ENCODE assay signal across 2 cellular contexts in genomic region chr6:77231438-77232305, GRCh38.
TF ChIP-seq lines count a peak whose summit lies in the region.

No MANE protein-coding gene starts in this region.

TF ChIP-seq in IMR-90, 13 proteins besides CTCF, POLR2A, EP300 and RAD21:
- TF ChIP-seq, protein P1, sequence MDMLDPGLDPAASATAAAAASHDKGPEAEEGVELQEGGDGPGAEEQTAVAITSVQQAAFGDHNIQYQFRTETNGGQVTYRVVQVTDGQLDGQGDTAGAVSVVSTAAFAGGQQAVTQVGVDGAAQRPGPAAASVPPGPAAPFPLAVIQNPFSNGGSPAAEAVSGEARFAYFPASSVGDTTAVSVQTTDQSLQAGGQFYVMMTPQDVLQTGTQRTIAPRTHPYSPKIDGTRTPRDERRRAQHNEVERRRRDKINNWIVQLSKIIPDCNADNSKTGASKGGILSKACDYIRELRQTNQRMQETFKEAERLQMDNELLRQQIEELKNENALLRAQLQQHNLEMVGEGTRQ (IDR thresholded peaks at IDR 0.05; ENCODE audit: low read depth, low read length) = no peak
- TF ChIP-seq, protein P2, sequence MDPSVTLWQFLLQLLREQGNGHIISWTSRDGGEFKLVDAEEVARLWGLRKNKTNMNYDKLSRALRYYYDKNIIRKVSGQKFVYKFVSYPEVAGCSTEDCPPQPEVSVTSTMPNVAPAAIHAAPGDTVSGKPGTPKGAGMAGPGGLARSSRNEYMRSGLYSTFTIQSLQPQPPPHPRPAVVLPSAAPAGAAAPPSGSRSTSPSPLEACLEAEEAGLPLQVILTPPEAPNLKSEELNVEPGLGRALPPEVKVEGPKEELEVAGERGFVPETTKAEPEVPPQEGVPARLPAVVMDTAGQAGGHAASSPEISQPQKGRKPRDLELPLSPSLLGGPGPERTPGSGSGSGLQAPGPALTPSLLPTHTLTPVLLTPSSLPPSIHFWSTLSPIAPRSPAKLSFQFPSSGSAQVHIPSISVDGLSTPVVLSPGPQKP (IDR thresholded peaks at IDR 0.05; ENCODE audit: borderline replicate concordance, low read depth, low read length) = no peak
- no peak for TF ChIP-seq BHLHE40 (IDR thresholded peaks at IDR 0.05; ENCODE audit: low read depth, low read length)
- no peak for TF ChIP-seq CHD1 (IDR thresholded peaks at IDR 0.05; ENCODE audit: low read depth, low read length)
- TF ChIP-seq RFX5 (IDR thresholded peaks at IDR 0.05; ENCODE audit: low read depth, low read length) = no peak
- no peak for TF ChIP-seq RCOR1 (IDR thresholded peaks at IDR 0.05; ENCODE audit: insufficient replicate concordance, low read length)
- TF ChIP-seq SMC3 (IDR thresholded peaks at IDR 0.05; ENCODE audit: low read depth, low read length) = no peak
- no peak for TF ChIP-seq NFE2L2 (IDR thresholded peaks at IDR 0.05; ENCODE audit: low read depth, low read length)
- TF ChIP-seq MXI1 (IDR thresholded peaks at IDR 0.05; ENCODE audit: borderline replicate concordance, low read depth, low read length) = no peak
- TF ChIP-seq MAZ (IDR thresholded peaks at IDR 0.05; ENCODE audit: borderline replicate concordance, low read depth, low read length) = no peak
- TF ChIP-seq MAFK (IDR thresholded peaks at IDR 0.05; ENCODE audit: low read depth, low read length) = no peak
- TF ChIP-seq FOS (IDR thresholded peaks at IDR 0.05; ENCODE audit: low read depth, low read length) = no peak
- no peak for TF ChIP-seq CEBPB (IDR thresholded peaks at IDR 0.05; ENCODE audit: low read depth, low read length)

TF ChIP-seq in GM12891, 5 proteins besides CTCF, POLR2A, EP300 and RAD21:
- no peak for TF ChIP-seq TAF1 (IDR thresholded peaks at IDR 0.05; ENCODE audit: low read depth, low read length)
- TF ChIP-seq PAX5 (IDR thresholded peaks at IDR 0.05; ENCODE audit: insufficient read depth, low read length, severe bottlenecking) = no peak
- no peak for TF ChIP-seq POU2F2 (IDR thresholded peaks at IDR 0.05; ENCODE audit: low read depth, low read length)
- no peak for TF ChIP-seq SPI1 (IDR thresholded peaks at IDR 0.05; ENCODE audit: low read depth, low read length)
- TF ChIP-seq POLR2AphosphoS5 (IDR thresholded peaks at IDR 0.05; ENCODE audit: low read depth, low read length) = no peak
